Comparison of ENCODE assay signal across 14 cellular contexts in the genomic region with DNA sequence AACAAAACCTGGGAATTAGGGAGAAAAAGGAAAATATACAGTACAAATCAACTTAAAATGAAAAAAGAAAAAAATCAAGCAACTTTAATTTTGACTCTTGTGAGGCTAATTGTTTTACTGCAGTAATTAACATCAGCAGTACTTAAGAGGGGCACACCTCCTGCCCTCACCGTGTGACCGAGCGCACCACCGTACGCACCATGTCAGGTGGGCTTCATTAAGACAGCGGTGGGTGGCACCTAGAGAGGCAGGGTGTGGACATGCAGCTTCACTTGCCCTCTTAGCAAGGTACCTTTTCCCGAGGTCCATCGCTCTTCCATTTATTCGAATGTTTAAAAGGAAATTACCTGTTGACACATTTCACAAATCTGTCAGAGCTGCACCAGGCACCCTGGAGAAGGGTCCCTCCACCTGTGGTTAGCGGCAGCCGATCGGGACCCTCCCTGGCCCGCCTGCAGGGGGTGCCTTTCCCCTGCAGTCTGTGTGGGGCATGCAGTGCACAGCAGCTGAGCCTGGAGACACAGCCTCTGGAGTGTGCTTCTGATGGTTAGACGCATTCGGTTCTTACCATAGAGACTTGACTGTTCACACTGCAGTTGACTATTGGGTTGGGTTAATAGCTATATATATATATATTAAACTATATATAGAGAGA.
A peak's percentile ranks its signal among the peaks of the same experiment; 100 is the strongest.
DNase-seq lines count a peak whose midpoint lies in the region; ATAC-seq and TF ChIP-seq lines count a peak whose summit lies in the region.
"Had no signal": no experiment of that assay in that cellular context is flagged by ENCODE, and none has a peak within 500 bp of the region (broad histone marks: within the 10 kb centered on the region; RNA-seq: fewer than 3 reads in every experiment).

No MANE protein-coding gene starts in this region.

- peaks cover 8% of the 10 kb centered on the region for H3K36me3 ChIP-seq in left ventricle myocardium inferior

- 92% methylated on average over 15 of the region's 15 CpGs for WGBS in right cardiac atrium

- DNase-seq in left ventricle myocardium inferior: no peak
- no peak for DNase-seq in right cardiac atrium
- peak; percentile 34 for DNase-seq in NCI-H69 (lab: John Stamatoyannopoulos, UW)
- no peak for DNase-seq in fibroblast of pulmonary artery (ENCODE audit: low read depth)
- no peak for DNase-seq in type B pancreatic cell (ENCODE audit: extremely low spot score, unreplicated experiment)
- no peak for DNase-seq in OCI-M2 (lab: John Stamatoyannopoulos, UW; ENCODE audit: unreplicated experiment)
- no peak for DNase-seq in middle frontal gyrus (ENCODE audit: extremely low spot score, low spot score)
- DNase-seq: activated CD4-positive, alpha-beta T cell treated with anti-CD3 and anti-CD28 coated beads, Interleukin-2, amount 10 ng/mL, durations not matched to agents 24 days and 14 days; cerebellar nuclear complex; NCI-H226 had no signal

- H3K9me3 ChIP-seq in left ventricle myocardium inferior (replicated peaks) (no peaks in the 10 kb centered on the region), right cardiac atrium (ENCODE audit: control insufficient read depth, low read length) (no peaks in the 10 kb centered on the region)
- H3K9me3 ChIP-seq: gastroesophageal sphincter had no signal

- no peak overlapping the region for H3K27ac Mint-ChIP-seq in type B pancreatic cell
- H3K27ac Mint-ChIP-seq: activated CD4-positive, alpha-beta T cell treated with anti-CD3 and anti-CD28 coated beads, Interleukin-2, amount 10 ng/mL, durations not matched to agents 24 days and 14 days had no signal

- peaks cover 19% of the 10 kb centered on the region for H3K36me3 Mint-ChIP-seq in type B pancreatic cell

- H3K27ac ChIP-seq in left ventricle myocardium inferior (replicated peaks) (no peak overlapping the region), right cardiac atrium (ENCODE audit: low read length) (no peak overlapping the region)
- H3K27ac ChIP-seq: gastroesophageal sphincter, KMS-11, SK-N-MC had no signal

- H3K27me3 Mint-ChIP-seq in type B pancreatic cell: no peaks in the 10 kb centered on the region
- H3K27me3 Mint-ChIP-seq: activated CD4-positive, alpha-beta T cell treated with anti-CD3 and anti-CD28 coated beads, Interleukin-2, amount 10 ng/mL, durations not matched to agents 24 days and 14 days had no signal

- no peak overlapping the region for H3K4me3 Mint-ChIP-seq in type B pancreatic cell
- H3K4me3 Mint-ChIP-seq: activated CD4-positive, alpha-beta T cell treated with anti-CD3 and anti-CD28 coated beads, Interleukin-2, amount 10 ng/mL, durations not matched to agents 24 days and 14 days had no signal

- H3K4me1 ChIP-seq in left ventricle myocardium inferior (peaks cover 34% of the 10 kb centered on the region), right cardiac atrium (ENCODE audit: control insufficient read depth, insufficient read depth, low read length) (peaks cover 11% of the 10 kb centered on the region)

- intact Hi-C loops in left ventricle myocardium inferior (cut with micrococcal nuclease): no loop called here
- intact Hi-C loops in right cardiac atrium (cut with DNase I): no loop called here

- no peaks in the 10 kb centered on the region for H3K9me3 Mint-ChIP-seq in type B pancreatic cell
- H3K9me3 Mint-ChIP-seq: activated CD4-positive, alpha-beta T cell treated with anti-CD3 and anti-CD28 coated beads, Interleukin-2, amount 10 ng/mL, durations not matched to agents 24 days and 14 days had no signal

- H3K27me3 ChIP-seq in left ventricle myocardium inferior (ENCODE audit: low read depth) (no peaks in the 10 kb centered on the region), right cardiac atrium (ENCODE audit: control insufficient read depth, insufficient read depth) (no peaks in the 10 kb centered on the region)
- H3K27me3 ChIP-seq: gastroesophageal sphincter had no signal

- H3K4me1 Mint-ChIP-seq in type B pancreatic cell (ENCODE audit: unreplicated experiment): peaks cover 9% of the 10 kb centered on the region

- ATAC-seq in right cardiac atrium: no peak
- no peak for ATAC-seq in activated CD4-positive, CD25-positive, alpha-beta regulatory T cell treated with anti-CD3 and anti-CD28 coated beads, Interleukin-2, amount 50 U/mL, for 24 hours
- ATAC-seq: gastroesophageal sphincter had no signal

- H3K4me3 ChIP-seq in left ventricle myocardium inferior (no peak overlapping the region), right cardiac atrium (ENCODE audit: low read length) (no peak overlapping the region), fibroblast of pulmonary artery (replicated peaks; ENCODE audit: low read depth, low read length) (no peak overlapping the region)
- H3K4me3 ChIP-seq: gastroesophageal sphincter, SK-N-MC had no signal

- TF ChIP-seq CTCF in left ventricle myocardium inferior (IDR thresholded peaks at IDR 0.05; ENCODE audit: borderline replicate concordance): peak; percentile 47
- peak; percentile 11 for TF ChIP-seq CTCF in fibroblast of pulmonary artery (IDR thresholded peaks at IDR 0.05; ENCODE audit: low read length, missing control alignments)
- peak; percentile 53 for TF ChIP-seq CTCF in type B pancreatic cell (conservative IDR thresholded peaks at IDR 0.05)
